In the genomic region with DNA sequence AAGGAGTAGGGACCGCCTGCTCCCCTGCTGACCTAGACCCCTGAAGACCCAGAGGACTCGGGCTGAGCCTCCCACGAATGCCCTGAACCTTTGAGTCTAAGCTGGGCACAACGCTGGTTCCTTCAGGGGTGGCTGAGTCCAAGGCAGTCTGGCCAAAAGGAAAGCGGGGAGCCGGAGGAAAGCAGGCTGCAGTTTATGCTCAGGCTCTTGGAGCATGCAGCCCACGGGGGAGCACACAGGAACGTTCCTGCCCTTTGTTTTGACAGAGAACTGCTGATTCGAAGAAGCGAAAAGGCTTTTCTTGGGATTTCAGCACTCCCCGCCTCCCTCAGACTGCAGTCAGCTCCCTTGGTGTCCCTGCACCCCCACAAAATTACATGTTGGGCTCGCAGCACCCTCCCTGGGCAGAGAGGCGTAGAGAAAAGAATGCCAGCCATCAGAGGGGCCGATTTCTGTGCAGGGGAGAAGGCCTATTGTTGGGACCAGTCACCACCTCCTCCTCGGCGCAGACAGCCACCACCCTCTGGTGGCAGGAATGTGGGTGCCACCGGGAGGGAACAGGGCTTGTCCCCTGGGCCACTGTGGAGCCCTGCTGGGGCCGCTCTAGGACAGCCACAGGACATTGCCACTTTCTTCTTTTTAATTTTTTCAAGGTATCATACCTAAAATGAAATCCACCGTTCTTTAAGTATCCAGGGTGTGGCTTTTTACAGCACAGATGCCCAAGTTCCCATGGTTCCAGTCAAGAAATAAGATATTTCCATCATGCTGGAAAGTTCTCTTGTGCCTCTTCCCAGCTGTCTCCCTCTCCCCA, we compare ENCODE assay signal across 1 cellular context.
TF ChIP-seq lines count a peak whose summit lies in the region.

No MANE protein-coding gene starts in this region.

TF ChIP-seq in HepG2, 621 proteins besides CTCF, POLR2A, EP300 and RAD21 (continued from another document and continues in another):
- TF ChIP-seq ZC3H13 (CRISPR knock-in tag; IDR thresholded peaks at IDR 0.05) = no peak
- TF ChIP-seq ZNF496 (CRISPR knock-in tag; IDR thresholded peaks at IDR 0.05; ENCODE audit: insufficient replicate concordance) = no peak
- TF ChIP-seq TEAD3 (CRISPR knock-in tag; optimal IDR thresholded peaks at IDR 0.05; ENCODE audit: borderline replicate concordance) = peak; percentile 100
- TF ChIP-seq ZNF564 (CRISPR knock-in tag; IDR thresholded peaks at IDR 0.05) = no peak
- TF ChIP-seq ZNF432 (CRISPR knock-in tag; IDR thresholded peaks at IDR 0.05; ENCODE audit: borderline replicate concordance) = no peak
- TF ChIP-seq, protein P1, sequence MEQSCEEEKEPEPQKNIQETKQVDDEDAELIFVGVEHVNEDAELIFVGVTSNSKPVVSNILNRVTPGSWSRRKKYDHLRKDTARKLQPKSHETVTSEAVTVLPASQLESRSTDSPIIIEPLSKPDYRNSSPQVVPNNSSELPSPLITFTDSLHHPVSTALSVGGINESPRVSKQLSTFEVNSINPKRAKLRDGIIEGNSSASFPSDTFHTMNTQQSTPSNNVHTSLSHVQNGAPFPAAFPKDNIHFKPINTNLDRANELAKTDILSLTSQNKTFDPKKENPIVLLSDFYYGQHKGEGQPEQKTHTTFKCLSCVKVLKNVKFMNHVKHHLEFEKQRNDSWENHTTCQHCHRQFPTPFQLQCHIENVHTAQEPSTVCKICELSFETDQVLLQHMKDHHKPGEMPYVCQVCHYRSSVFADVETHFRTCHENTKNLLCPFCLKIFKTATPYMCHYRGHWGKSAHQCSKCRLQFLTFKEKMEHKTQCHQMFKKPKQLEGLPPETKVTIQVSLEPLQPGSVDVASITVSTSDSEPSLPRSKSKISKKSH (CRISPR knock-in tag; IDR thresholded peaks at IDR 0.05; ENCODE audit: borderline replicate concordance) = no peak
- TF ChIP-seq ZNF691 (CRISPR knock-in tag; IDR thresholded peaks at IDR 0.05; ENCODE audit: borderline replicate concordance, low read depth) = no peak
- peak; percentile 53; the same call in 1 of the 2 replicates for TF ChIP-seq REPIN1 (CRISPR knock-in tag; IDR thresholded peaks at IDR 0.05; ENCODE audit: borderline replicate concordance, low read depth)
- peak; percentile 70; the same call in 1 of the 2 replicates for TF ChIP-seq HDAC2 (CRISPR knock-in tag; IDR thresholded peaks at IDR 0.05)
- TF ChIP-seq TOPORS (CRISPR knock-in tag; IDR thresholded peaks at IDR 0.05) = 0 out of 2 replicates have a peak, but pooled peaks have one; percentile 29
- peak; percentile 95 for TF ChIP-seq STAG1 (CRISPR knock-in tag; IDR thresholded peaks at IDR 0.05)
- TF ChIP-seq SP4 (CRISPR knock-in tag; IDR thresholded peaks at IDR 0.05) = no peak
- 0 out of 2 replicates have a peak, but pooled peaks have one; percentile 52 for TF ChIP-seq HOXA5 (CRISPR knock-in tag; IDR thresholded peaks at IDR 0.05)
- TF ChIP-seq ZNF577 (CRISPR knock-in tag; IDR thresholded peaks at IDR 0.05; ENCODE audit: borderline replicate concordance, low read depth) = no peak
- TF ChIP-seq MXI1 (IDR thresholded peaks at IDR 0.05; ENCODE audit: borderline replicate concordance, low read depth, low read length) = peak; percentile 28; the same call in 1 of the 3 replicates
- no peak for TF ChIP-seq WIZ (CRISPR knock-in tag; IDR thresholded peaks at IDR 0.05)
- TF ChIP-seq PHF20 (CRISPR knock-in tag; IDR thresholded peaks at IDR 0.05) = no peak
- no peak for TF ChIP-seq SRSF9 (IDR thresholded peaks at IDR 0.05; ENCODE audit: borderline replicate concordance, insufficient read depth, low read depth, low read length, poor library complexity, severe bottlenecking)
- TF ChIP-seq SETDB1 (CRISPR knock-in tag; IDR thresholded peaks at IDR 0.05; ENCODE audit: borderline replicate concordance) = no peak
- TF ChIP-seq, protein P2, sequence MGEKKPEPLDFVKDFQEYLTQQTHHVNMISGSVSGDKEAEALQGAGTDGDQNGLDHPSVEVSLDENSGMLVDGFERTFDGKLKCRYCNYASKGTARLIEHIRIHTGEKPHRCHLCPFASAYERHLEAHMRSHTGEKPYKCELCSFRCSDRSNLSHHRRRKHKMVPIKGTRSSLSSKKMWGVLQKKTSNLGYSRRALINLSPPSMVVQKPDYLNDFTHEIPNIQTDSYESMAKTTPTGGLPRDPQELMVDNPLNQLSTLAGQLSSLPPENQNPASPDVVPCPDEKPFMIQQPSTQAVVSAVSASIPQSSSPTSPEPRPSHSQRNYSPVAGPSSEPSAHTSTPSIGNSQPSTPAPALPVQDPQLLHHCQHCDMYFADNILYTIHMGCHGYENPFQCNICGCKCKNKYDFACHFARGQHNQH (CRISPR knock-in tag; IDR thresholded peaks at IDR 0.05) = peak; percentile 50; the same call in 1 of the 2 replicates
- TF ChIP-seq ZNF414 (CRISPR knock-in tag; IDR thresholded peaks at IDR 0.05) = 0 out of 2 replicates have a peak, but pooled peaks have one; percentile 36
- peak; percentile 34; the same call in 1 of the 2 replicates for TF ChIP-seq HIC2 (CRISPR knock-in tag; IDR thresholded peaks at IDR 0.05; ENCODE audit: low read depth)
- TF ChIP-seq PHF21A (CRISPR knock-in tag; IDR thresholded peaks at IDR 0.05) = no peak
- TF ChIP-seq LRRFIP1 (CRISPR knock-in tag; conservative IDR thresholded peaks at IDR 0.05) = no peak
- TF ChIP-seq ZNF841 (CRISPR knock-in tag; IDR thresholded peaks at IDR 0.05; ENCODE audit: borderline replicate concordance) = no peak
- 0 out of 2 replicates have a peak, but pooled peaks have one; percentile 27 for TF ChIP-seq ZSCAN25 (CRISPR knock-in tag; IDR thresholded peaks at IDR 0.05)
- TF ChIP-seq HNRNPLL (IDR thresholded peaks at IDR 0.05; ENCODE audit: low read depth, low read length, poor library complexity, severe bottlenecking) = no peak
- TF ChIP-seq SATB2 (CRISPR knock-in tag; IDR thresholded peaks at IDR 0.05) = no peak
- TF ChIP-seq ELF4 (CRISPR knock-in tag; IDR thresholded peaks at IDR 0.05; ENCODE audit: borderline replicate concordance) = no peak
- TF ChIP-seq ZNF83 (CRISPR knock-in tag; IDR thresholded peaks at IDR 0.05; ENCODE audit: borderline replicate concordance) = no peak
- TF ChIP-seq HNF4A (CRISPR knock-in tag; IDR thresholded peaks at IDR 0.05) = 0 out of 2 replicates have a peak, but pooled peaks have one; percentile 12
- TF ChIP-seq XRCC5 (optimal IDR thresholded peaks at IDR 0.05; ENCODE audit: low read length) = peak; percentile 96
- 0 out of 2 replicates have a peak, but pooled peaks have one; percentile 19 for TF ChIP-seq ZNF644 (CRISPR knock-in tag; IDR thresholded peaks at IDR 0.05; ENCODE audit: low read depth)
- TF ChIP-seq LCORL (IDR thresholded peaks at IDR 0.05) = no peak
- TF ChIP-seq LCORL (CRISPR knock-in tag; IDR thresholded peaks at IDR 0.05) = peak; percentile 84
- no peak for TF ChIP-seq ZMAT3 (CRISPR knock-in tag; conservative IDR thresholded peaks at IDR 0.05)
- no peak for TF ChIP-seq ZNF616 (CRISPR knock-in tag; IDR thresholded peaks at IDR 0.05; ENCODE audit: low read depth)
- TF ChIP-seq CHD2 (IDR thresholded peaks at IDR 0.05; ENCODE audit: low read depth, low read length) = no peak
- TF ChIP-seq ETS1 (CRISPR knock-in tag; IDR thresholded peaks at IDR 0.05) = no peak
- no peak for TF ChIP-seq CCAR2 (optimal IDR thresholded peaks at IDR 0.05; ENCODE audit: low read depth, low read length)
- TF ChIP-seq ZNF142 (CRISPR knock-in tag; IDR thresholded peaks at IDR 0.05) = no peak
- TF ChIP-seq, protein P3, sequence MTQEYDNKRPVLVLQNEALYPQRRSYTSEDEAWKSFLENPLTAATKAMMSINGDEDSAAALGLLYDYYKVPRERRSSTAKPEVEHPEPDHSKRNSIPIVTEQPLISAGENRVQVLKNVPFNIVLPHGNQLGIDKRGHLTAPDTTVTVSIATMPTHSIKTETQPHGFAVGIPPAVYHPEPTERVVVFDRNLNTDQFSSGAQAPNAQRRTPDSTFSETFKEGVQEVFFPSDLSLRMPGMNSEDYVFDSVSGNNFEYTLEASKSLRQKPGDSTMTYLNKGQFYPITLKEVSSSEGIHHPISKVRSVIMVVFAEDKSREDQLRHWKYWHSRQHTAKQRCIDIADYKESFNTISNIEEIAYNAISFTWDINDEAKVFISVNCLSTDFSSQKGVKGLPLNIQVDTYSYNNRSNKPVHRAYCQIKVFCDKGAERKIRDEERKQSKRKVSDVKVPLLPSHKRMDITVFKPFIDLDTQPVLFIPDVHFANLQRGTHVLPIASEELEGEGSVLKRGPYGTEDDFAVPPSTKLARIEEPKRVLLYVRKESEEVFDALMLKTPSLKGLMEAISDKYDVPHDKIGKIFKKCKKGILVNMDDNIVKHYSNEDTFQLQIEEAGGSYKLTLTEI (CRISPR knock-in tag; conservative IDR thresholded peaks at IDR 0.05) = no peak
